In genomic region chr12:30725739-30726138, GRCh38 we compare ENCODE assay signal across 12 cellular contexts. TPM values are rescaled to one million over a fixed set of nuclear protein-coding genes. Genes with fewer than 3 reads are reported as not detected.
DNase-seq lines count a peak whose midpoint lies in the region; ATAC-seq, FAIRE-seq and TF ChIP-seq lines count a peak whose summit lies in the region.
"Had no signal": no experiment of that assay in that cellular context is flagged by ENCODE, and none has a peak within 500 bp of the region (broad histone marks: within the 10 kb centered on the region; RNA-seq: fewer than 3 reads in every experiment).

No MANE protein-coding gene starts in this region.

- no peaks in the 10 kb centered on the region for H3K9me3 Mint-ChIP-seq in osteocyte (ENCODE audit: unreplicated experiment)
- H3K9me3 Mint-ChIP-seq: activated T-cell treated with anti-CD3 and anti-CD28 coated beads, Interleukin-2, amount 50 U/mL, for 24 hours; naive B cell; stimulated activated naive B cell treated with anti-CD40 and anti-IgM and Interleukin-4, amounts not matched to agents 10 μg/mL and 1 μg/mL and 100 μg/mL, for 72 hours had no signal

- H3K36me3 Mint-ChIP-seq in osteocyte (ENCODE audit: unreplicated experiment) = peaks cover 50% of the 10 kb centered on the region

- peak overlapping the region; percentile 76 for H3K27ac Mint-ChIP-seq in osteocyte (ENCODE audit: unreplicated experiment)
- H3K27ac Mint-ChIP-seq: activated T-cell treated with anti-CD3 and anti-CD28 coated beads, Interleukin-2, amount 50 U/mL, for 24 hours; naive B cell; stimulated activated naive B cell treated with anti-CD40 and anti-IgM and Interleukin-4, amounts not matched to agents 10 μg/mL and 1 μg/mL and 100 μg/mL, for 72 hours had no signal

- no peaks in the 10 kb centered on the region for H3K27me3 Mint-ChIP-seq in osteocyte (ENCODE audit: unreplicated experiment)
- H3K27me3 Mint-ChIP-seq: activated T-cell treated with anti-CD3 and anti-CD28 coated beads, Interleukin-2, amount 50 U/mL, for 24 hours; naive B cell; stimulated activated naive B cell treated with anti-CD40 and anti-IgM and Interleukin-4, amounts not matched to agents 10 μg/mL and 1 μg/mL and 100 μg/mL, for 72 hours had no signal

- ATAC-seq in GM18517 (IDR thresholded peaks at IDR 0.05; ENCODE audit: unreplicated experiment) (no peak), HG02642 (IDR thresholded peaks at IDR 0.05; ENCODE audit: poor library complexity, unreplicated experiment) (no peak)
- ATAC-seq: stimulated activated naive B cell treated with anti-CD40 and anti-IgM and Interleukin-4, amounts not matched to agents 10 μg/mL and 1 μg/mL and 100 μg/mL, for 72 hours had no signal

- no peak for TF ChIP-seq CTCF in osteocyte (IDR thresholded peaks at IDR 0.05)

- no peak overlapping the region for H3K4me3 Mint-ChIP-seq in osteocyte (ENCODE audit: unreplicated experiment)
- H3K4me3 Mint-ChIP-seq: activated T-cell treated with anti-CD3 and anti-CD28 coated beads, Interleukin-2, amount 50 U/mL, for 24 hours; naive B cell; stimulated activated naive B cell treated with anti-CD40 and anti-IgM and Interleukin-4, amounts not matched to agents 10 μg/mL and 1 μg/mL and 100 μg/mL, for 72 hours had no signal

- H3K27ac ChIP-seq in epithelial cell of prostate = peak overlapping the region; percentile 48

- peak; percentile 84 for DNase-seq in EH (ENCODE audit: low read depth)
- peak; percentile 51 for DNase-seq in RCC 7860 (ENCODE audit: low spot score)
- peak; percentile 6 for DNase-seq in epithelial cell of prostate (ENCODE audit: low read depth, low spot score)
- DNase-seq in osteocyte (ENCODE audit: extremely low spot score, unreplicated experiment) = no peak
- no peak for DNase-seq in NCI-H187 treated with DMSO at 0.1 percent for 48 hours (lab: John Stamatoyannopoulos, UW)
- no peak for DNase-seq in NCI-H345 (lab: John Stamatoyannopoulos, UW)
- DNase-seq: activated T-cell treated with anti-CD3 and anti-CD28 coated beads, Interleukin-2, amount 50 U/mL, for 24 hours; naive B cell; NCI-H146; stimulated activated naive B cell treated with anti-CD40 and anti-IgM and Interleukin-4, amounts not matched to agents 10 μg/mL and 1 μg/mL and 100 μg/mL, for 72 hours had no signal

- peak; percentile 86 for FAIRE-seq in RCC 7860 (lab: Jason Lieb, UNC)

- peaks cover 24% of the 10 kb centered on the region for H3K4me1 Mint-ChIP-seq in osteocyte (ENCODE audit: unreplicated experiment)
- H3K4me1 Mint-ChIP-seq: stimulated activated naive B cell treated with anti-CD40 and anti-IgM and Interleukin-4, amounts not matched to agents 10 μg/mL and 1 μg/mL and 100 μg/mL, for 72 hours had no signal

RNA-seq across cellular contexts. Expression of gene CAPRIN2, which starts 29.0 kb away (rescaled TPM):
- total RNA-seq in osteocyte = 31.2 and 35.8 TPM in 2 replicates

RNA-seq across cellular contexts. Expression of gene IPO8, which starts 30.1 kb away (rescaled TPM):
- total RNA-seq in osteocyte = 46.2 and 51.4 TPM in 2 replicates

Comparison
In these comparisons a context has a peak if more than half of its experiments do, and no peak if none do; other contexts are left out.
1. DNase-seq: peak in EH (single experiment), RCC 7860 (single experiment) and epithelial cell of prostate (single experiment); none in osteocyte (single experiment), NCI-H187 treated with DMSO at 0.1 percent for 48 hours (single experiment) and NCI-H345 (single experiment).